In genomic region chr10:21533577-21534475, GRCh38 we compare ENCODE assay signal across 8 cellular contexts. TPM values are rescaled to one million over a fixed set of nuclear protein-coding genes. Genes with fewer than 3 reads are reported as not detected.
DNase-seq lines count a peak whose midpoint lies in the region; ATAC-seq and TF ChIP-seq lines count a peak whose summit lies in the region.

Gene MLLT10 (plus strand): TSS chr10:21534232. CDS start chr10:21534645, 413 bp downstream.

- no peaks in the 10 kb centered on the region for H3K9me3 ChIP-seq in neural progenitor cell (ENCODE audit: low read depth)

- H3K27ac ChIP-seq in neural progenitor cell: peak within 1 kb of the TSS; percentile 95

- H3K27me3 Mint-ChIP-seq in neural progenitor cell (ENCODE audit: insufficient read depth, low read depth): peaks cover 2% of the 10 kb centered on the region

- H3K9ac ChIP-seq in neural progenitor cell: no peak within 1 kb of the TSS

- peaks cover 98% of the 10 kb centered on the region for H3K79me2 ChIP-seq in neural progenitor cell (ENCODE audit: low read depth)

- H3K4me1 Mint-ChIP-seq in neural progenitor cell: peaks cover 30% of the 10 kb centered on the region

- ATAC-seq in GM21825 (IDR thresholded peaks at IDR 0.05; ENCODE audit: unreplicated experiment): peak; percentile 85

- peaks cover 42% of the 10 kb centered on the region for H4K20me1 ChIP-seq in neural progenitor cell (ENCODE audit: low read depth)

- H3K9me3 Mint-ChIP-seq in neural progenitor cell: no peaks in the 10 kb centered on the region

- DNase-seq in EL: peak; percentile 95
- DNase-seq in LNCaP clone FGC (ENCODE audit: low read depth): peak; percentile 82
- peak; percentile 85 for DNase-seq in SHP77 treated with DMSO at 0.1 percent for 48 hours (lab: John Stamatoyannopoulos, UW)
- peak; percentile 95 for DNase-seq in activated gamma-delta T cell (lab: John Stamatoyannopoulos, UW)
- peak; percentile 97 for DNase-seq in fibroblast of villous mesenchyme (ENCODE audit: low read depth)
- DNase-seq in neural progenitor cell (ENCODE audit: low spot score): peak; percentile 99
- peak; percentile 88 for DNase-seq in stromal cell of bone marrow (ENCODE audit: low read depth)

- peak within 1 kb of the TSS; percentile 95 for H3K4me2 ChIP-seq in neural progenitor cell

- H3K4me1 ChIP-seq in neural progenitor cell: peaks cover 51% of the 10 kb centered on the region

- peaks cover 5% of the 10 kb centered on the region for H3K36me3 ChIP-seq in neural progenitor cell

- peaks cover 60% of the 10 kb centered on the region for H3F3A ChIP-seq in neural progenitor cell (ENCODE audit: low read depth)

- no peaks in the 10 kb centered on the region for H3K27me3 ChIP-seq in neural progenitor cell

- peak within 1 kb of the TSS; percentile 64 for H3K4me3 ChIP-seq in LNCaP clone FGC (ENCODE audit: low read depth, low read length)
- peak within 1 kb of the TSS; percentile 76 for H3K4me3 ChIP-seq in fibroblast of villous mesenchyme (ENCODE audit: low read depth, low read length)
- peak within 1 kb of the TSS; percentile 53 for H3K4me3 ChIP-seq in neural progenitor cell

- H3K27ac Mint-ChIP-seq in neural progenitor cell: peak within 1 kb of the TSS; percentile 89

- no peak within 1 kb of the TSS for H2AFZ ChIP-seq in neural progenitor cell (replicated peaks)

- no peak for TF ChIP-seq CTCF in LNCaP clone FGC (IDR thresholded peaks at IDR 0.05; ENCODE audit: control insufficient read depth, extremely low read depth, insufficient read depth)
- peak; percentile 26 for TF ChIP-seq CTCF in fibroblast of villous mesenchyme (IDR thresholded peaks at IDR 0.05; ENCODE audit: insufficient read depth, low read depth, low read length)
- TF ChIP-seq CTCF in neural progenitor cell (IDR thresholded peaks at IDR 0.05): peak; percentile 18

- H3K36me3 Mint-ChIP-seq in neural progenitor cell: peaks cover 6% of the 10 kb centered on the region

- H3K4me3 Mint-ChIP-seq in neural progenitor cell: peak within 1 kb of the TSS; percentile 92

RNA-seq across cellular contexts. Expression of gene MLLT10, which starts in this region (rescaled TPM):
- total RNA-seq in fibroblast of villous mesenchyme: 46.4 and 50.5 TPM in 2 replicates
- total RNA-seq in neural progenitor cell (ENCODE audit: low replicate concordance): 55.7 and 61.3 TPM in 2 replicates

Comparison
In these comparisons a context has a peak if more than half of its experiments do, and no peak if none do; other contexts are left out.
1. Peak in every context shown above with its lines: DNase-seq, ATAC-seq, H3K4me3 ChIP-seq and H3K27ac ChIP-seq.